ENCODE assay signal across 9 cellular contexts in the genomic region with DNA sequence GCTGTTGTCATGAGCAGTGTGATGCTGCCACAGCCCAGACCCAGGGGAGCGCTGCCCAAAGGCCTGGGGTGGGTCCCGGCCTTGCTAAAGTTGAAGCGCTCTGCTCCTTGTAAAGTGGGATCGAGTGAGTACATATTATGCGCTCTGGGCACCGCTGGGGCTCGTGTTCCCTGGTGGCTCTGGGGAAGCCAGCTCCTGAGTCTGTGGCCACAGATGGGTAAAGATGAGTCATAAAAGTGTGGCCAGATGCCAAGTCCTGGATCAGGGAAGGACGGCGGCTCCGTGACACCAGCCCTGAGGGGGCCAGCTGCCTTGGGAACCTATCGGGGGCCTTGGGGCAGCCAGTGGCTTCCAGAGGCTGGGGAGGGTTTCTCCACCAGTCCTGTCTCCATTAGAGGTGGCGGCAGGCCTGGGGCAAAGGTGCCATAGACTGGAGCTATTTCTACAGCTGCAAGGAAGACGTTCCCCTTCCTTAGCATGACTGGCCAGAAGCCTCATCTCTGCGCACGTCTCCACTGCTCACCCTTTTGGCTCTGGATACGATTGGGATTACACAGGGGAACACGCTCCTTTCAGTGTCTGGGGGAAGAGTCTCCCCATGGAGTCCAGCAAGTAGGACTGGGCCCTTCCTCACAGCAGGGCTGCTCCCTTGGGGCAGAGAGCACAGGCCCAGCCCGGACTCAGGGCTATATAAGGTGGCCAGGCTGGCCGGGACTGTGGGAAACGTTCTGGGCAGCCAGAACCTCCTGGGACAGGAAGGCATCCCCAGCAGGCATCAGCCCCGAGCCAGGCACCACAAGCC. TPM values are rescaled to one million over a fixed set of nuclear protein-coding genes. Genes with fewer than 3 reads are reported as not detected.
DNase-seq lines count a peak whose midpoint lies in the region; ATAC-seq, FAIRE-seq and TF ChIP-seq lines count a peak whose summit lies in the region.
"Had no signal": no experiment of that assay in that cellular context is flagged by ENCODE, and none has a peak within 500 bp of the region (broad histone marks: within the 10 kb centered on the region; RNA-seq: fewer than 3 reads in every experiment).

No MANE protein-coding gene starts in this region.

- H3K4me1 Mint-ChIP-seq in activated naive CD4-positive, alpha-beta T cell treated with anti-CD3 and anti-CD28 coated beads for 36 hours (ENCODE audit: low read depth), result no peaks in the 10 kb centered on the region
- H3K4me1 Mint-ChIP-seq: activated B cell treated with CpG ODN at 0.5 μM for 24 hours had no signal

- H3K36me3 ChIP-seq in kidney epithelial cell (ENCODE audit: control insufficient read depth, insufficient read depth, low read length), result no peaks in the 10 kb centered on the region

- in situ Hi-C loops in astrocyte of the cerebellum (cut with HindIII; ENCODE audit: low sequenced_read_pairs), result no loop called here

- intact Hi-C loops in activated naive CD4-positive, alpha-beta T cell treated with anti-CD3 and anti-CD28 coated beads for 36 hours (cut with micrococcal nuclease), result no loop called here

- CTCF ChIA-PET in activated naive CD4-positive, alpha-beta T cell treated with anti-CD3 and anti-CD28 coated beads for 36 hours (lab: Charles Lee), result no interaction called here

- ATAC-seq in GM18909 (IDR thresholded peaks at IDR 0.05; ENCODE audit: poor library complexity, unreplicated experiment), result no peak

- no peaks in the 10 kb centered on the region for H3K27me3 Mint-ChIP-seq in activated naive CD4-positive, alpha-beta T cell treated with anti-CD3 and anti-CD28 coated beads for 36 hours (ENCODE audit: low read depth)
- H3K27me3 Mint-ChIP-seq: activated B cell treated with CpG ODN at 0.5 μM for 24 hours had no signal

- H3K4me3 ChIP-seq in astrocyte of the cerebellum (ENCODE audit: low read depth, low read length), result no peak overlapping the region
- H3K4me3 ChIP-seq in kidney epithelial cell (ENCODE audit: low read depth, low read length), result no peak overlapping the region

- no peaks in the 10 kb centered on the region for H3K27me3 ChIP-seq in kidney epithelial cell (ENCODE audit: control insufficient read depth, insufficient read depth, low read length)

- DNase-seq in A172 (ENCODE audit: low spot score) (peak; percentile 83), HTR-8/SVneo (ENCODE audit: insufficient read length, low spot score) (peak; percentile 89), astrocyte of the cerebellum (ENCODE audit: low read depth) (peak; percentile 53), kidney epithelial cell (ENCODE audit: low read depth) (peak; percentile 41), activated gamma-delta T cell treated with Interleukin-2 at 50 U/mL for 16 hours (no peak), retina (no peak)
- no peak for DNase-seq in activated naive CD4-positive, alpha-beta T cell treated with anti-CD3 and anti-CD28 coated beads for 36 hours
- DNase-seq: activated B cell treated with CpG ODN at 0.5 μM for 24 hours had no signal

- H3K27ac Mint-ChIP-seq in activated naive CD4-positive, alpha-beta T cell treated with anti-CD3 and anti-CD28 coated beads for 36 hours, result no peak overlapping the region
- H3K27ac Mint-ChIP-seq: activated B cell treated with CpG ODN at 0.5 μM for 24 hours had no signal

- peak; percentile 85 for FAIRE-seq in HTR-8/SVneo (lab: Jason Lieb, UNC)

- H3K9me3 Mint-ChIP-seq in activated naive CD4-positive, alpha-beta T cell treated with anti-CD3 and anti-CD28 coated beads for 36 hours, result no peaks in the 10 kb centered on the region
- H3K9me3 Mint-ChIP-seq: activated B cell treated with CpG ODN at 0.5 μM for 24 hours had no signal

- TF ChIP-seq CTCF in astrocyte of the cerebellum (IDR thresholded peaks at IDR 0.05; ENCODE audit: low read depth, low read length, missing control alignments), result no peak
- TF ChIP-seq CTCF in kidney epithelial cell (IDR thresholded peaks at IDR 0.05; ENCODE audit: insufficient read depth, low read length, poor library complexity, severe bottlenecking), result no peak

- no peak overlapping the region for H3K4me3 Mint-ChIP-seq in activated naive CD4-positive, alpha-beta T cell treated with anti-CD3 and anti-CD28 coated beads for 36 hours
- H3K4me3 Mint-ChIP-seq: activated B cell treated with CpG ODN at 0.5 μM for 24 hours had no signal

- no peaks in the 10 kb centered on the region for H3K36me3 Mint-ChIP-seq in activated naive CD4-positive, alpha-beta T cell treated with anti-CD3 and anti-CD28 coated beads for 36 hours (ENCODE audit: low read depth)

RNA-seq across cellular contexts. Expression of gene ITIH4, which starts 1.2 kb away (rescaled TPM):
- 0.69 and 1.1 TPM in 2 replicates for total RNA-seq in A172 (2014; rRNA removed; shearing (Covaris generic))
- 0.13 and 0.41 TPM in 2 replicates for total RNA-seq in kidney epithelial cell
- 1 to 10 TPM; 1.6 to 2.2 TPM for total RNA-seq in activated naive CD4-positive, alpha-beta T cell treated with anti-CD3 and anti-CD28 coated beads for 36 hours

RNA-seq across cellular contexts. Expression of gene MUSTN1, which starts 3.1 kb away (rescaled TPM):
- 0.22 TPM in 1 of 2 replicates, not detected in the other for total RNA-seq in A172 (2014; rRNA removed; shearing (Covaris generic))
- not detected in 2 replicates for total RNA-seq in kidney epithelial cell
- under 1 TPM in 1 of 2 experiments, not detected in 1; 0.57 TPM for total RNA-seq in activated naive CD4-positive, alpha-beta T cell treated with anti-CD3 and anti-CD28 coated beads for 36 hours

RNA-seq across cellular contexts. Expression of gene ITIH3, which starts 37.1 kb away (rescaled TPM):
- 2.2 and 3.1 TPM in 2 replicates for total RNA-seq in A172 (2014; rRNA removed; shearing (Covaris generic))
- not detected in 2 replicates for total RNA-seq in kidney epithelial cell
- total RNA-seq in activated naive CD4-positive, alpha-beta T cell treated with anti-CD3 and anti-CD28 coated beads for 36 hours, result not detected
- total RNA-seq: activated B cell treated with CpG ODN at 0.5 μM for 24 hours had no signal

RNA-seq across cellular contexts. Expression of gene ITIH1, which starts 54.3 kb away (rescaled TPM):
- total RNA-seq in A172 (2014; rRNA removed; shearing (Covaris generic)), result not detected in 2 replicates
- total RNA-seq in kidney epithelial cell, result not detected in 2 replicates
- not detected for total RNA-seq in activated naive CD4-positive, alpha-beta T cell treated with anti-CD3 and anti-CD28 coated beads for 36 hours

Comparison
In these comparisons a context has a peak if more than half of its experiments do, and no peak if none do; other contexts are left out.
1. DNase-seq: peak in A172 (single experiment), HTR-8/SVneo (single experiment), astrocyte of the cerebellum (single experiment) and kidney epithelial cell (single experiment); none in activated gamma-delta T cell treated with Interleukin-2 at 50 U/mL for 16 hours (single experiment), activated naive CD4-positive, alpha-beta T cell treated with anti-CD3 and anti-CD28 coated beads for 36 hours (single experiment) and retina (single experiment).